In the genomic region with DNA sequence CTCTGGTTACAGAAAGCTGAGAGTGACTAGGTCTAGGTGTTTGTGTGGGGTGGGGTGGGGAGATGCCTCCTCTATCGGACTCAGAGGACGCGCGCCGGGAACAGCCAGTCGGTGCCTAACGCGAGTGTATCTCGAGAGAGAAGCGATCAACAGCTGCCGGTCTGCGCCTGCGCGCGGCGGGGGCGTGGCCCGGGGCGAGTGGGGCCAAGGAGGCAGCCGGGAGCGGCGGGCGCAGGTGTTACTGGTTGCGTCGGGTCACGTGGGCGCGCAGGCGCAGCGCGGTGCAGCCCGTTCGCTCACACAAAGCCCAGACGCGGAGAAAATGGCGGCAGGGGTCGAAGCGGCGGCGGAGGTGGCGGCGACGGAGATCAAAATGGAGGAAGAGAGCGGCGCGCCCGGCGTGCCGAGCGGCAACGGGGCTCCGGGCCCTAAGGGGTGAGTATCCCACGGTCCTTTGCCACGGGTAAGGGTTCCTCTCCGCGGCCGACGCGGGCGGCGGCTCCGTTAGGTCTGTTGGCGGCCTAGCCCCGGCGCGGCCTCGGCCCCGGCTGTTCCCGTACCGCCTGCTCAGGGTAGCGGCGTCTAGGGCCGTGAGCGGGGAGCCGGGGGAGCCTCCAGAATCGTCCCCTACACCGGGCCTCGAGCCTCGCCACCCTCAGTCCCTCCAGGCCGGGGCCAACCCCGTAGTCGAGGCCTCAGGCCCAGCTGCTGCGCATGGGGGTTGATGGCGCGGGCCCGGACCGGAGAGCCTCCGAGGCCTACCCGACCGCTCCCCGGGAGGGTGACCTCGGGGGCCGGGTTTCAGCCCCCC, we compare ENCODE assay signal across 1 cellular context.
TF ChIP-seq lines count a peak whose summit lies in the region.

Gene HNRNPM, plus strand, starts transcription at position 299 of the 811 bp plus-strand sequence. Its CDS starts 24 bp downstream, at position 323.

TF ChIP-seq in HepG2, 621 proteins besides CTCF, POLR2A, EP300 and RAD21 (continued from another document and continues in another):
- peak; percentile 8; the same call in 1 of the 2 replicates for TF ChIP-seq ZNF550 (CRISPR knock-in tag; IDR thresholded peaks at IDR 0.05; ENCODE audit: borderline replicate concordance)
- TF ChIP-seq AGO2 (optimal IDR thresholded peaks at IDR 0.05; ENCODE audit: low read depth, low read length), result peak; percentile 96
- TF ChIP-seq LCORL (IDR thresholded peaks at IDR 0.05), result no peak
- peak; percentile 67; the same call in 1 of the 2 replicates for TF ChIP-seq LCORL (CRISPR knock-in tag; IDR thresholded peaks at IDR 0.05)
- TF ChIP-seq ZNF331 (CRISPR knock-in tag; IDR thresholded peaks at IDR 0.05), result 0 out of 2 replicates have a peak, but pooled peaks have one; percentile 33
- no peak for TF ChIP-seq PLRG1 (conservative IDR thresholded peaks at IDR 0.05)
- TF ChIP-seq KLF13 (CRISPR knock-in tag; IDR thresholded peaks at IDR 0.05), result no peak
- peak; percentile 13 for TF ChIP-seq RARA (CRISPR knock-in tag; IDR thresholded peaks at IDR 0.05)
- TF ChIP-seq NR2F1 (CRISPR knock-in tag; IDR thresholded peaks at IDR 0.05), result no peak
- no peak for TF ChIP-seq NAIF1 (CRISPR knock-in tag; IDR thresholded peaks at IDR 0.05; ENCODE audit: borderline replicate concordance)
- TF ChIP-seq FOXP1 (IDR thresholded peaks at IDR 0.05), result no peak
- no peak for TF ChIP-seq FOXP1 (CRISPR knock-in tag; IDR thresholded peaks at IDR 0.05)
- TF ChIP-seq ZNF292 (CRISPR knock-in tag; IDR thresholded peaks at IDR 0.05; ENCODE audit: borderline replicate concordance, low read depth), result no peak
- peak; percentile 46 for TF ChIP-seq IRF2 (CRISPR knock-in tag; IDR thresholded peaks at IDR 0.05)
- TF ChIP-seq, protein P1, sequence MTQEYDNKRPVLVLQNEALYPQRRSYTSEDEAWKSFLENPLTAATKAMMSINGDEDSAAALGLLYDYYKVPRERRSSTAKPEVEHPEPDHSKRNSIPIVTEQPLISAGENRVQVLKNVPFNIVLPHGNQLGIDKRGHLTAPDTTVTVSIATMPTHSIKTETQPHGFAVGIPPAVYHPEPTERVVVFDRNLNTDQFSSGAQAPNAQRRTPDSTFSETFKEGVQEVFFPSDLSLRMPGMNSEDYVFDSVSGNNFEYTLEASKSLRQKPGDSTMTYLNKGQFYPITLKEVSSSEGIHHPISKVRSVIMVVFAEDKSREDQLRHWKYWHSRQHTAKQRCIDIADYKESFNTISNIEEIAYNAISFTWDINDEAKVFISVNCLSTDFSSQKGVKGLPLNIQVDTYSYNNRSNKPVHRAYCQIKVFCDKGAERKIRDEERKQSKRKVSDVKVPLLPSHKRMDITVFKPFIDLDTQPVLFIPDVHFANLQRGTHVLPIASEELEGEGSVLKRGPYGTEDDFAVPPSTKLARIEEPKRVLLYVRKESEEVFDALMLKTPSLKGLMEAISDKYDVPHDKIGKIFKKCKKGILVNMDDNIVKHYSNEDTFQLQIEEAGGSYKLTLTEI (CRISPR knock-in tag; conservative IDR thresholded peaks at IDR 0.05), result no peak
- peak; percentile 24; the same call in 1 of the 2 replicates for TF ChIP-seq ZNF777 (CRISPR knock-in tag; IDR thresholded peaks at IDR 0.05)
- TF ChIP-seq ZNF136 (CRISPR knock-in tag; IDR thresholded peaks at IDR 0.05; ENCODE audit: low read depth), result no peak
- TF ChIP-seq KLF12 (CRISPR knock-in tag; IDR thresholded peaks at IDR 0.05; ENCODE audit: borderline replicate concordance), result no peak
- TF ChIP-seq REL (CRISPR knock-in tag; conservative IDR thresholded peaks at IDR 0.05), result no peak; the same call in 1 of the 2 replicates
- TF ChIP-seq ARID3A (IDR thresholded peaks at IDR 0.05; ENCODE audit: low read depth, low read length), result no peak
- TF ChIP-seq, protein P2, sequence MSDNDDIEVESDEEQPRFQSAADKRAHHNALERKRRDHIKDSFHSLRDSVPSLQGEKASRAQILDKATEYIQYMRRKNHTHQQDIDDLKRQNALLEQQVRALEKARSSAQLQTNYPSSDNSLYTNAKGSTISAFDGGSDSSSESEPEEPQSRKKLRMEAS (IDR thresholded peaks at IDR 0.05), result peak; percentile 89
- TF ChIP-seq KLF9 (CRISPR knock-in tag; IDR thresholded peaks at IDR 0.05; ENCODE audit: low read depth), result 0 out of 2 replicates have a peak, but pooled peaks have one; percentile 45
- peak; percentile 95 for TF ChIP-seq USF2 (IDR thresholded peaks at IDR 0.05; ENCODE audit: low read depth, low read length)
- TF ChIP-seq USF2 (CRISPR knock-in tag; IDR thresholded peaks at IDR 0.05; ENCODE audit: borderline replicate concordance), result peak; percentile 87; the same call in 1 of the 2 replicates
- TF ChIP-seq GTF3A (CRISPR knock-in tag; conservative IDR thresholded peaks at IDR 0.05), result no peak
- TF ChIP-seq, protein P3, sequence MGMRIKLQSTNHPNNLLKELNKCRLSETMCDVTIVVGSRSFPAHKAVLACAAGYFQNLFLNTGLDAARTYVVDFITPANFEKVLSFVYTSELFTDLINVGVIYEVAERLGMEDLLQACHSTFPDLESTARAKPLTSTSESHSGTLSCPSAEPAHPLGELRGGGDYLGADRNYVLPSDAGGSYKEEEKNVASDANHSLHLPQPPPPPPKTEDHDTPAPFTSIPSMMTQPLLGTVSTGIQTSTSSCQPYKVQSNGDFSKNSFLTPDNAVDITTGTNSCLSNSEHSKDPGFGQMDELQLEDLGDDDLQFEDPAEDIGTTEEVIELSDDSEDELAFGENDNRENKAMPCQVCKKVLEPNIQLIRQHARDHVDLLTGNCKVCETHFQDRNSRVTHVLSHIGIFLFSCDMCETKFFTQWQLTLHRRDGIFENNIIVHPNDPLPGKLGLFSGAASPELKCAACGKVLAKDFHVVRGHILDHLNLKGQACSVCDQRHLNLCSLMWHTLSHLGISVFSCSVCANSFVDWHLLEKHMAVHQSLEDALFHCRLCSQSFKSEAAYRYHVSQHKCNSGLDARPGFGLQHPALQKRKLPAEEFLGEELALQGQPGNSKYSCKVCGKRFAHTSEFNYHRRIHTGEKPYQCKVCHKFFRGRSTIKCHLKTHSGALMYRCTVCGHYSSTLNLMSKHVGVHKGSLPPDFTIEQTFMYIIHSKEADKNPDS (CRISPR knock-in tag; IDR thresholded peaks at IDR 0.05), result no peak
- TF ChIP-seq TEF (CRISPR knock-in tag; IDR thresholded peaks at IDR 0.05), result 0 out of 2 replicates have a peak, but pooled peaks have one; percentile 19
- TF ChIP-seq, protein P4, sequence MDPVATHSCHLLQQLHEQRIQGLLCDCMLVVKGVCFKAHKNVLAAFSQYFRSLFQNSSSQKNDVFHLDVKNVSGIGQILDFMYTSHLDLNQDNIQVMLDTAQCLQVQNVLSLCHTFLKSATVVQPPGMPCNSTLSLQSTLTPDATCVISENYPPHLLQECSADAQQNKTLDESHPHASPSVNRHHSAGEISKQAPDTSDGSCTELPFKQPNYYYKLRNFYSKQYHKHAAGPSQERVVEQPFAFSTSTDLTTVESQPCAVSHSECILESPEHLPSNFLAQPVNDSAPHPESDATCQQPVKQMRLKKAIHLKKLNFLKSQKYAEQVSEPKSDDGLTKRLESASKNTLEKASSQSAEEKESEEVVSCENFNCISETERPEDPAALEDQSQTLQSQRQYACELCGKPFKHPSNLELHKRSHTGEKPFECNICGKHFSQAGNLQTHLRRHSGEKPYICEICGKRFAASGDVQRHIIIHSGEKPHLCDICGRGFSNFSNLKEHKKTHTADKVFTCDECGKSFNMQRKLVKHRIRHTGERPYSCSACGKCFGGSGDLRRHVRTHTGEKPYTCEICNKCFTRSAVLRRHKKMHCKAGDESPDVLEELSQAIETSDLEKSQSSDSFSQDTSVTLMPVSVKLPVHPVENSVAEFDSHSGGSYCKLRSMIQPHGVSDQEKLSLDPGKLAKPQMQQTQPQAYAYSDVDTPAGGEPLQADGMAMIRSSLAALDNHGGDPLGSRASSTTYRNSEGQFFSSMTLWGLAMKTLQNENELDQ (CRISPR knock-in tag; IDR thresholded peaks at IDR 0.05; ENCODE audit: borderline replicate concordance), result no peak
- no peak for TF ChIP-seq ZNF747 (CRISPR knock-in tag; IDR thresholded peaks at IDR 0.05; ENCODE audit: borderline replicate concordance)
- peak; percentile 37 for TF ChIP-seq TAF15 (IDR thresholded peaks at IDR 0.05; ENCODE audit: low read depth, low read length, poor library complexity, severe bottlenecking)
- TF ChIP-seq ZNF20 (CRISPR knock-in tag; IDR thresholded peaks at IDR 0.05), result no peak; the same call in 1 of the 2 replicates
- no peak; the same call in 1 of the 2 replicates for TF ChIP-seq FOXK1 (CRISPR knock-in tag; IDR thresholded peaks at IDR 0.05; ENCODE audit: borderline replicate concordance, low read depth)
- TF ChIP-seq AHDC1 (CRISPR knock-in tag; IDR thresholded peaks at IDR 0.05; ENCODE audit: borderline replicate concordance), result no peak
- TF ChIP-seq, protein P5, sequence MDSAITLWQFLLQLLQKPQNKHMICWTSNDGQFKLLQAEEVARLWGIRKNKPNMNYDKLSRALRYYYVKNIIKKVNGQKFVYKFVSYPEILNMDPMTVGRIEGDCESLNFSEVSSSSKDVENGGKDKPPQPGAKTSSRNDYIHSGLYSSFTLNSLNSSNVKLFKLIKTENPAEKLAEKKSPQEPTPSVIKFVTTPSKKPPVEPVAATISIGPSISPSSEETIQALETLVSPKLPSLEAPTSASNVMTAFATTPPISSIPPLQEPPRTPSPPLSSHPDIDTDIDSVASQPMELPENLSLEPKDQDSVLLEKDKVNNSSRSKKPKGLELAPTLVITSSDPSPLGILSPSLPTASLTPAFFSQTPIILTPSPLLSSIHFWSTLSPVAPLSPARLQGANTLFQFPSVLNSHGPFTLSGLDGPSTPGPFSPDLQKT (CRISPR knock-in tag; IDR thresholded peaks at IDR 0.05; ENCODE audit: borderline replicate concordance), result peak; percentile 54; the same call in 1 of the 2 replicates
- peak; percentile 39; the same call in 1 of the 2 replicates for TF ChIP-seq DMAP1 (CRISPR knock-in tag; IDR thresholded peaks at IDR 0.05)
- TF ChIP-seq RXRA (CRISPR knock-in tag; IDR thresholded peaks at IDR 0.05), result peak; percentile 77; the same call in 1 of the 2 replicates
- TF ChIP-seq ZNF101 (CRISPR knock-in tag; IDR thresholded peaks at IDR 0.05; ENCODE audit: borderline replicate concordance, low read depth), result no peak
- TF ChIP-seq RBM39 (IDR thresholded peaks at IDR 0.05; ENCODE audit: low read depth, low read length, poor library complexity, severe bottlenecking), result peak; percentile 85
- peak; percentile 71 for TF ChIP-seq ERF (CRISPR knock-in tag; IDR thresholded peaks at IDR 0.05)
